10 cellular contexts compared by ENCODE assay signal in the genomic region with DNA sequence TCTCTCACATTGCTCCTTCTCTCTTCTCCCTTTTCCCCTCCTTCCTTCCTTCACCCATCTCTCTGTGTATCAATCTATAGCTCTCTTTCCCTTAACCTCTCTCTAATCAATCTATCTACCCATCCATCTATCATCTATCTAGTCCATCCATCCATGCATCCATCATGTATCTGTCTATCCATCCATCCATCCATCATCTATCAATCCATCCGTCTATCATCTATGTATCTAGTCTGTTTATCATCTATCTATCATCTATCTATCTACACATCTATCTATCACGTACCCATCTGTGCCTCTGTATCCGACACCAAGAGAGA.
"Had no signal": no experiment of that assay in that cellular context is flagged by ENCODE, and none has a peak within 500 bp of the region (broad histone marks: within the 10 kb centered on the region; RNA-seq: fewer than 3 reads in every experiment).

No MANE protein-coding gene starts in this region.

- ATAC-seq: K562 had no signal

- H3K4me3 Mint-ChIP-seq: H9, HFFc6 had no signal

- H3K4me3 ChIP-seq: GM23248, K562 had no signal

- DNase-seq: GM23248, GOT3, H9, HCEC 1CT, HFFc6, IMR-90, KG1 had no signal

- H3K9ac ChIP-seq: GM23248 had no signal

- H3K27ac Mint-ChIP-seq: HFFc6 had no signal

- H3K27ac ChIP-seq: GM23248 had no signal

- FAIRE-seq: H54, HTR-8/SVneo, K562 had no signal

- H2AFZ ChIP-seq: GM23248 had no signal
